1 cellular context compared by ENCODE assay signal in the genomic region with DNA sequence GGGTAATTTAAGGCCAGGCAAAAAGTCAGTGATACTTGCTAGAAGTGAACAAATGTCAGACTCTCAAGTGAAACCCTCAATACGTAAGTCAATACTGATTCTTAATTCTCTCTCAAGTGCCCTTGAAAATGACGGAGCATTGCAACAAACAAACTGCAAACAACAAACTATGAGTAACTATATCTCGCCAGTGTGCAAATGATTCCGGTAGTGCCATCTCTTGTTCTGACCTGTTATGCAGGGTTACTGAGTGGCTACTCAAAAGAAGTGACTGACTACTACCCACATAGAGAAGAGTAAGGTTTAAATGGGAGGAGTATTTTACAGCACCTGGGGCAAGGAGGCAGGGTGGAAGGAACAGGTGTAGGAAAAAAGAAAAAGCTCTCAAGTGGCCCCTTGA.
TF ChIP-seq lines count a peak whose summit lies in the region.

No MANE protein-coding gene starts in this region.

TF ChIP-seq in IMR-90, 13 proteins besides CTCF, POLR2A, EP300 and RAD21 (continued from another document):
- TF ChIP-seq, protein P1, sequence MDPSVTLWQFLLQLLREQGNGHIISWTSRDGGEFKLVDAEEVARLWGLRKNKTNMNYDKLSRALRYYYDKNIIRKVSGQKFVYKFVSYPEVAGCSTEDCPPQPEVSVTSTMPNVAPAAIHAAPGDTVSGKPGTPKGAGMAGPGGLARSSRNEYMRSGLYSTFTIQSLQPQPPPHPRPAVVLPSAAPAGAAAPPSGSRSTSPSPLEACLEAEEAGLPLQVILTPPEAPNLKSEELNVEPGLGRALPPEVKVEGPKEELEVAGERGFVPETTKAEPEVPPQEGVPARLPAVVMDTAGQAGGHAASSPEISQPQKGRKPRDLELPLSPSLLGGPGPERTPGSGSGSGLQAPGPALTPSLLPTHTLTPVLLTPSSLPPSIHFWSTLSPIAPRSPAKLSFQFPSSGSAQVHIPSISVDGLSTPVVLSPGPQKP (IDR thresholded peaks at IDR 0.05; ENCODE audit: borderline replicate concordance, low read depth, low read length), result no peak
- no peak for TF ChIP-seq BHLHE40 (IDR thresholded peaks at IDR 0.05; ENCODE audit: low read depth, low read length)
TF ChIP-seq in IMR-90: peak in this region for 0.
